1 cellular context compared by ENCODE assay signal in genomic region chr2:171433763-171434670, GRCh38.
A peak's percentile ranks its signal among the peaks of the same experiment; 100 is the strongest.
TF ChIP-seq lines count a peak whose summit lies in the region.

TSS of gene DCAF17 (plus strand) at chr2:171434226. CDS start at chr2:171434578, 352 bp downstream.
A gene with protein sequence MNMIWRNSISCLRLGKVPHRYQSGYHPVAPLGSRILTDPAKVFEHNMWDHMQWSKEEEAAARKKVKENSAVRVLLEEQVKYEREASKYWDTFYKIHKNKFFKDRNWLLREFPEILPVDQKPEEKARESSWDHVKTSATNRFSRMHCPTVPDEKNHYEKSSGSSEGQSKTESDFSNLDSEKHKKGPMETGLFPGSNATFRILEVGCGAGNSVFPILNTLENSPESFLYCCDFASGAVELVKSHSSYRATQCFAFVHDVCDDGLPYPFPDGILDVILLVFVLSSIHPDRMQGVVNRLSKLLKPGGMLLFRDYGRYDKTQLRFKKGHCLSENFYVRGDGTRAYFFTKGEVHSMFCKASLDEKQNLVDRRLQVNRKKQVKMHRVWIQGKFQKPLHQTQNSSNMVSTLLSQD (minus strand): TSS chr2:171433990. CDS start chr2:171392185, 41,805 bp downstream.

TF ChIP-seq in HepG2, 621 proteins besides CTCF, POLR2A, EP300 and RAD21 (continued from another document and continues in another):
- TF ChIP-seq ZNF407 (CRISPR knock-in tag; IDR thresholded peaks at IDR 0.05; ENCODE audit: not compliant biosample characterization) (peak; percentile 90), BCL3 (CRISPR knock-in tag; IDR thresholded peaks at IDR 0.05) (peak; percentile 85), BCL6 (CRISPR knock-in tag; IDR thresholded peaks at IDR 0.05) (peak; percentile 50), CBX1 (IDR thresholded peaks at IDR 0.05; ENCODE audit: low read depth) (no peak), ZNF781 (CRISPR knock-in tag; IDR thresholded peaks at IDR 0.05; ENCODE audit: borderline replicate concordance, not compliant biosample characterization) (peak; percentile 51), ZNF572 (CRISPR knock-in tag; IDR thresholded peaks at IDR 0.05) (0 out of 2 replicates have a peak, but pooled peaks have one; percentile 30), XRCC5 (optimal IDR thresholded peaks at IDR 0.05; ENCODE audit: low read length) (peak; percentile 99), NFE2L1 (CRISPR knock-in tag; IDR thresholded peaks at IDR 0.05; ENCODE audit: borderline replicate concordance) (0 out of 2 replicates have a peak, but pooled peaks have one; percentile 23), NPAS2 (CRISPR knock-in tag; IDR thresholded peaks at IDR 0.05; ENCODE audit: borderline replicate concordance) (no peak; the same call in 1 of the 2 replicates), ZNF644 (CRISPR knock-in tag; IDR thresholded peaks at IDR 0.05; ENCODE audit: low read depth) (peak; percentile 66), ZNF235 (CRISPR knock-in tag; IDR thresholded peaks at IDR 0.05; ENCODE audit: borderline replicate concordance) (peak; percentile 99), SCMH1 (CRISPR knock-in tag; IDR thresholded peaks at IDR 0.05; ENCODE audit: borderline replicate concordance) (no peak), AGO1 (IDR thresholded peaks at IDR 0.05; ENCODE audit: low read depth, low read length, poor library complexity, severe bottlenecking) (peak; percentile 84), NCOA2 (CRISPR knock-in tag; IDR thresholded peaks at IDR 0.05) (peak; percentile 73), DMTF1 (CRISPR knock-in tag; IDR thresholded peaks at IDR 0.05) (no peak), SP2 (CRISPR knock-in tag; IDR thresholded peaks at IDR 0.05) (peak; percentile 64), TEF (CRISPR knock-in tag; IDR thresholded peaks at IDR 0.05) (peak; percentile 89), ZNF317 (CRISPR knock-in tag; IDR thresholded peaks at IDR 0.05) (peak; percentile 75; the same call in 1 of the 2 replicates), ZBTB4 (CRISPR knock-in tag; IDR thresholded peaks at IDR 0.05; ENCODE audit: borderline replicate concordance) (no peak), ZNF891 (CRISPR knock-in tag; IDR thresholded peaks at IDR 0.05) (peak; percentile 98)
- TF ChIP-seq, protein P1, sequence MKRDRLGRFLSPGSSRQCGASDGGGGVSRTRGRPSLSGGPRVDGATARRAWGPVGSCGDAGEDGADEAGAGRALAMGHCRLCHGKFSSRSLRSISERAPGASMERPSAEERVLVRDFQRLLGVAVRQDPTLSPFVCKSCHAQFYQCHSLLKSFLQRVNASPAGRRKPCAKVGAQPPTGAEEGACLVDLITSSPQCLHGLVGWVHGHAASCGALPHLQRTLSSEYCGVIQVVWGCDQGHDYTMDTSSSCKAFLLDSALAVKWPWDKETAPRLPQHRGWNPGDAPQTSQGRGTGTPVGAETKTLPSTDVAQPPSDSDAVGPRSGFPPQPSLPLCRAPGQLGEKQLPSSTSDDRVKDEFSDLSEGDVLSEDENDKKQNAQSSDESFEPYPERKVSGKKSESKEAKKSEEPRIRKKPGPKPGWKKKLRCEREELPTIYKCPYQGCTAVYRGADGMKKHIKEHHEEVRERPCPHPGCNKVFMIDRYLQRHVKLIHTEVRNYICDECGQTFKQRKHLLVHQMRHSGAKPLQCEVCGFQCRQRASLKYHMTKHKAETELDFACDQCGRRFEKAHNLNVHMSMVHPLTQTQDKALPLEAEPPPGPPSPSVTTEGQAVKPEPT (CRISPR knock-in tag; IDR thresholded peaks at IDR 0.05; ENCODE audit: low read depth) = peak; percentile 86; the same call in 1 of the 2 replicates
- TF ChIP-seq, protein P2, sequence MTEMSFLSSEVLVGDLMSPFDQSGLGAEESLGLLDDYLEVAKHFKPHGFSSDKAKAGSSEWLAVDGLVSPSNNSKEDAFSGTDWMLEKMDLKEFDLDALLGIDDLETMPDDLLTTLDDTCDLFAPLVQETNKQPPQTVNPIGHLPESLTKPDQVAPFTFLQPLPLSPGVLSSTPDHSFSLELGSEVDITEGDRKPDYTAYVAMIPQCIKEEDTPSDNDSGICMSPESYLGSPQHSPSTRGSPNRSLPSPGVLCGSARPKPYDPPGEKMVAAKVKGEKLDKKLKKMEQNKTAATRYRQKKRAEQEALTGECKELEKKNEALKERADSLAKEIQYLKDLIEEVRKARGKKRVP (CRISPR knock-in tag; IDR thresholded peaks at IDR 0.05) = peak in 1 of 2 experiments; percentile 9; a peak in 1 of 4 replicates
- TF ChIP-seq, protein P3, sequence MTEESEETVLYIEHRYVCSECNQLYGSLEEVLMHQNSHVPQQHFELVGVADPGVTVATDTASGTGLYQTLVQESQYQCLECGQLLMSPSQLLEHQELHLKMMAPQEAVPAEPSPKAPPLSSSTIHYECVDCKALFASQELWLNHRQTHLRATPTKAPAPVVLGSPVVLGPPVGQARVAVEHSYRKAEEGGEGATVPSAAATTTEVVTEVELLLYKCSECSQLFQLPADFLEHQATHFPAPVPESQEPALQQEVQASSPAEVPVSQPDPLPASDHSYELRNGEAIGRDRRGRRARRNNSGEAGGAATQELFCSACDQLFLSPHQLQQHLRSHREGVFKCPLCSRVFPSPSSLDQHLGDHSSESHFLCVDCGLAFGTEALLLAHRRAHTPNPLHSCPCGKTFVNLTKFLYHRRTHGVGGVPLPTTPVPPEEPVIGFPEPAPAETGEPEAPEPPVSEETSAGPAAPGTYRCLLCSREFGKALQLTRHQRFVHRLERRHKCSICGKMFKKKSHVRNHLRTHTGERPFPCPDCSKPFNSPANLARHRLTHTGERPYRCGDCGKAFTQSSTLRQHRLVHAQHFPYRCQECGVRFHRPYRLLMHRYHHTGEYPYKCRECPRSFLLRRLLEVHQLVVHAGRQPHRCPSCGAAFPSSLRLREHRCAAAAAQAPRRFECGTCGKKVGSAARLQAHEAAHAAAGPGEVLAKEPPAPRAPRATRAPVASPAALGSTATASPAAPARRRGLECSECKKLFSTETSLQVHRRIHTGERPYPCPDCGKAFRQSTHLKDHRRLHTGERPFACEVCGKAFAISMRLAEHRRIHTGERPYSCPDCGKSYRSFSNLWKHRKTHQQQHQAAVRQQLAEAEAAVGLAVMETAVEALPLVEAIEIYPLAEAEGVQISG (CRISPR knock-in tag; IDR thresholded peaks at IDR 0.05) = peak; percentile 99
- TF ChIP-seq, protein P4, sequence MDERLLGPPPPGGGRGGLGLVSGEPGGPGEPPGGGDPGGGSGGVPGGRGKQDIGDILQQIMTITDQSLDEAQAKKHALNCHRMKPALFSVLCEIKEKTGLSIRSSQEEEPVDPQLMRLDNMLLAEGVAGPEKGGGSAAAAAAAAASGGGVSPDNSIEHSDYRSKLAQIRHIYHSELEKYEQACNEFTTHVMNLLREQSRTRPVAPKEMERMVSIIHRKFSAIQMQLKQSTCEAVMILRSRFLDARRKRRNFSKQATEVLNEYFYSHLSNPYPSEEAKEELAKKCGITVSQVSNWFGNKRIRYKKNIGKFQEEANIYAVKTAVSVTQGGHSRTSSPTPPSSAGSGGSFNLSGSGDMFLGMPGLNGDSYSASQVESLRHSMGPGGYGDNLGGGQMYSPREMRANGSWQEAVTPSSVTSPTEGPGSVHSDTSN (CRISPR knock-in tag; IDR thresholded peaks at IDR 0.05) = no peak
- TF ChIP-seq, protein P5, sequence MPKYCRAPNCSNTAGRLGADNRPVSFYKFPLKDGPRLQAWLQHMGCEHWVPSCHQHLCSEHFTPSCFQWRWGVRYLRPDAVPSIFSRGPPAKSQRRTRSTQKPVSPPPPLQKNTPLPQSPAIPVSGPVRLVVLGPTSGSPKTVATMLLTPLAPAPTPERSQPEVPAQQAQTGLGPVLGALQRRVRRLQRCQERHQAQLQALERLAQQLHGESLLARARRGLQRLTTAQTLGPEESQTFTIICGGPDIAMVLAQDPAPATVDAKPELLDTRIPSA (CRISPR knock-in tag; IDR thresholded peaks at IDR 0.05; ENCODE audit: borderline replicate concordance) = no peak
